In the genomic region with DNA sequence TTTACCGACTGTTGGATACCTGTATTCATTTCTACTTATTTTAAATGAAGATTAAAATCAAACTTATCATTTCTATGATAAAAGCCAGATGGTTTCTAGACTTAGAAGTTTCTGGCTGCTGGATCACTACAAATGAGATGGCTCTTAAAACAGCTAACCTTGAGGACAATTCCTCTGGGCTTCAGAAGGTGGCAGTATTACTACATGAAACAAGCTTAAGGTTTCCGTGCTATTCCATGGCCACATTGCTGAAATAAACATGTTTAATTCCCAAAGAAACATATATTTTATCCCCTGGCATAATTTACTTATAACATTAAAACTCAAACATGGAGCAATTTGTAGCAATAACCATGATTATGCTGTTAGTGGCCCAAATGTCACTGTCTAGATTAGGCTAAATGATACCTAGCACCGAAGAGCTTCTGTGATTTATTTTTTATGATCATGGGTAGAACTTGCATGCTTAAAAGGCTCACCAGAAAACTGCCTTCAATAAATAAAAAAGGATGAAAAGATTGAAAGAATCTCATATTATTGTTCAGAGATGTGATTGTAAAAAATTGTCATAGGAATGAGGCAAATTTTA, we compare ENCODE assay signal across 8 cellular contexts.
DNase-seq lines count a peak whose midpoint lies in the region; ATAC-seq, FAIRE-seq and TF ChIP-seq lines count a peak whose summit lies in the region.

No MANE protein-coding gene starts in this region.

- TF ChIP-seq POLR2A in GM18505 (IDR thresholded peaks at IDR 0.05; ENCODE audit: borderline replicate concordance, extremely low read depth, insufficient read depth, insufficient read length) (no peak), K562 (conservative IDR thresholded peaks at IDR 0.05) (no peak)

- peak; percentile 81 for FAIRE-seq in K562 (lab: Jason Lieb, UNC)

- no peak overlapping the region for H3K4me3 ChIP-seq in K562

- CTCF ChIA-PET in K562 (lab: Yijun Ruan, JAX; ENCODE audit: low intra/inter-chr PET ratio), result interaction anchor here (0.6 to 2.8 kb wide), 4 partner anchors 146 to 363 kb away, joined by 3 to 19 read pairs (median 4); no protein-coding TSS in a partner anchor

- TF ChIP-seq EP300 in K562 (IDR thresholded peaks at IDR 0.05; ENCODE audit: low read length), result no peak

- H3K9me1 ChIP-seq in K562 (ENCODE audit: control insufficient read depth, insufficient read depth, low read length), result no peaks in the 10 kb centered on the region

- ATAC-seq in GM18505 (IDR thresholded peaks at IDR 0.05; ENCODE audit: unreplicated experiment), result peak; percentile 56
- peak; percentile 75 for ATAC-seq in K562
- no peak for ATAC-seq in HG02884 (IDR thresholded peaks at IDR 0.05; ENCODE audit: unreplicated experiment)

- POLR2A ChIA-PET in K562 (lab: Yijun Ruan, JAX), result interaction anchor here (0.5 to 1.5 kb wide), 4 partner anchors 144 to 1282 kb away, joined by 3 read pairs; no protein-coding TSS in a partner anchor

- no peak overlapping the region for H3K9ac ChIP-seq in K562 (ENCODE audit: insufficient read depth in 1 of 2, low read depth in 2 of 2, low read length in 2 of 2)

- DNase-seq in AG08396 (ENCODE audit: low spot score) (peak; percentile 66), NCI-H2081 treated with DMSO at 0.1 percent for 48 hours (lab: John Stamatoyannopoulos, UW) (peak; percentile 69), K562 (ENCODE audit: extremely low read depth in 1 of 4, low spot score in 3 of 4) (peak; percentile 19 to 58 (median 34)), kidney glomerular epithelial cell (lab: John Stamatoyannopoulos, UW) (peak; percentile 55), activated gamma-delta T cell (lab: John Stamatoyannopoulos, UW) (no peak)
- DNase-seq in stimulated activated naive CD4-positive, alpha-beta T cell treated with Interleukin-2 at 50 U/mL for 16 hours (lab: John Stamatoyannopoulos, UW), result no peak

- H3K27ac ChIP-seq in K562 (ENCODE audit: extremely low read depth, low read depth, low read length), result no peak overlapping the region

- no peaks in the 10 kb centered on the region for H3K79me2 ChIP-seq in K562 (ENCODE audit: control insufficient read depth, insufficient read depth, low read length)

- no peaks in the 10 kb centered on the region for H4K20me1 ChIP-seq in K562 (replicated peaks; ENCODE audit: control insufficient read depth, insufficient read depth, low read length)

- intact Hi-C loops in K562 (cut with micrococcal nuclease), result loop anchor here (1.0 to 2.0 kb wide), 3 partner anchors 155 to 462 kb away; no protein-coding TSS in a partner anchor

- peak; percentile 55 to 82 (median 71) for TF ChIP-seq CTCF in K562 (IDR thresholded peaks at IDR 0.05 in 2 of 3, conservative IDR thresholded peaks at IDR 0.05 in 1 of 3; ENCODE audit: insufficient read depth in 2 of 3, low read depth in 1 of 3, low read length in 3 of 3)

- H3K36me3 ChIP-seq in K562 (ENCODE audit: control insufficient read depth, insufficient read depth, low read length), result no peaks in the 10 kb centered on the region

- H3K4me1 ChIP-seq in K562 (replicated peaks in 1 of 2; ENCODE audit: control insufficient read depth in 2 of 2, insufficient read depth in 2 of 2, low read length in 2 of 2), result peaks cover 0 to 3% of the 10 kb centered on the region in 2 experiments; a peak in 1 of 5 replicates

- H3K9me3 ChIP-seq in K562 (replicated peaks; ENCODE audit: control insufficient read depth, insufficient read depth, low read depth, low read length), result no peaks in the 10 kb centered on the region

- no peak overlapping the region for H2AFZ ChIP-seq in K562 (ENCODE audit: low read depth, low read length)

- in situ Hi-C loops in K562 (cut with MboI), result loop anchor here (25.0 kb wide), 2 partner anchors 202 to 1848 kb away; partner anchors contain the start of gene NANOGP8

- no peaks in the 10 kb centered on the region for H3K27me3 ChIP-seq in K562 (ENCODE audit: control insufficient read depth in 2 of 2, insufficient read depth in 2 of 2, low read length in 2 of 2)

- WGBS in K562 (ENCODE audit: insufficient coverage, low coverage, missing lambda C conversion rate), result 23% methylated on average over 3 of the region's 3 CpGs

- TF ChIP-seq RAD21 in K562 (CRISPR knock-in tag; conservative IDR thresholded peaks at IDR 0.05 in 1 of 2, IDR thresholded peaks at IDR 0.05 in 1 of 2), result peak; percentile 83 to 90

- no TSS peak for BruUV-seq in K562 (replicated peaks; lab: Mats Ljungman, UMichigan)

- H3K4me2 ChIP-seq in K562 (ENCODE audit: insufficient read depth, low read length), result no peak overlapping the region

TF ChIP-seq in K562, 482 proteins besides CTCF, POLR2A, EP300 and RAD21:
- TF ChIP-seq PHB (CRISPR knock-in tag; IDR thresholded peaks at IDR 0.05), result no peak
- no peak for TF ChIP-seq CBFA2T2 (conservative IDR thresholded peaks at IDR 0.05)
- TF ChIP-seq, protein P1, sequence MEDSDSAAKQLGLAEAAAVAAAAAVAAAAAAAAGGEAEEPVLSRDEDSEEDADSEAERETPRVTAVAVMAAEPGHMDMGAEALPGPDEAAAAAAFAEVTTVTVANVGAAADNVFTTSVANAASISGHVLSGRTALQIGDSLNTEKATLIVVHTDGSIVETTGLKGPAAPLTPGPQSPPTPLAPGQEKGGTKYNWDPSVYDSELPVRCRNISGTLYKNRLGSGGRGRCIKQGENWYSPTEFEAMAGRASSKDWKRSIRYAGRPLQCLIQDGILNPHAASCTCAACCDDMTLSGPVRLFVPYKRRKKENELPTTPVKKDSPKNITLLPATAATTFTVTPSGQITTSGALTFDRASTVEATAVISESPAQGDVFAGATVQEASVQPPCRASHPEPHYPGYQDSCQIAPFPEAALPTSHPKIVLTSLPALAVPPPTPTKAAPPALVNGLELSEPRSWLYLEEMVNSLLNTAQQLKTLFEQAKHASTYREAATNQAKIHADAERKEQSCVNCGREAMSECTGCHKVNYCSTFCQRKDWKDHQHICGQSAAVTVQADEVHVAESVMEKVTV (CRISPR knock-in tag; IDR thresholded peaks at IDR 0.05), result peak; percentile 72
- TF ChIP-seq SMC3 (conservative IDR thresholded peaks at IDR 0.05; ENCODE audit: insufficient read depth, low read depth, low read length), result peak; percentile 71; the same call in 1 of the 2 replicates

Comparison
In these comparisons a context has a peak if more than half of its experiments do, and no peak if none do; other contexts are left out.
1. DNase-seq: peak in AG08396 (single experiment), NCI-H2081 treated with DMSO at 0.1 percent for 48 hours (single experiment), K562 (4 of 4) and kidney glomerular epithelial cell (single experiment); none in activated gamma-delta T cell (single experiment) and stimulated activated naive CD4-positive, alpha-beta T cell treated with Interleukin-2 at 50 U/mL for 16 hours (single experiment).